8 cellular contexts compared by ENCODE assay signal in the genomic region with DNA sequence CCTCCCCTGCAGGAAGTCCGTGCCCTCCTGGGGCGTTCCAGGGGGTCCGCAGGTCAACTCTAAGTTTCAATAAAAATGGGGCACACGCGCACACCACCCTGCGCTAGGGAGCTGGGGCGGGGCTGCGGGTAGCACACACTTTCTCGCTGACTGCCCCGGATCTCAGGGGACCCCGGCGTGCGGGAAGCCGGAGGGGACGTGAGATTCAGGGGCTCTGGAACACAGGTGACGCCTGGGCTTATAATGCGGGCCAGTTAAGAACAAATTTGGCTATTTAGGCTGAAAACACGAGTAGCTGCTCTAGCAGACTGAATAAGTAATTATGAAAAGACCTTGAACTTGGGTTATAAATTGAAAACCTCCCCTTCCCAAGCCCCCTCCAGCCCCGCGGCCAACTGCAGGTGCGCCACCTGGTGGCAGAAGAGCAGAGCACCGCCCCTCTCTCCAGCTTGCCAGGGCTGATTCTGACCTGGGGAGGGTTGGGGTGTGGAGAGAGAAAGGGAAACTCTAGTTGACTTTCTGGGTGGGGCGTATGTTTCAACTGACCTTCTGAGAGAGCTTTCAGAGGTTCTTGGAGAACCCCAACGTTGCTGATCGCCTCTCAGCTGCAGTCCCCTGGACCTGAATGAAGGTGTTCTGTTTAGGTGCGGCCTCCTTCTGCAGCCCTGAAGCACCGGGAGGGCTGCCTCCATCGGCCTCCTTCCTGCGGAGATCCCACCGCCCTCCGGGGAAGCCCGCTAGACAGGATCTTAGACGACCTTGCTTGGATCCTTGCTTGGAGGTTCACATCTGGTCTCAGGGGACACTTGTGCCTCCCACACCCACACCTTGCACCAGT.
DNase-seq lines count a peak whose midpoint lies in the region; ATAC-seq and TF ChIP-seq lines count a peak whose summit lies in the region.

No MANE protein-coding gene starts in this region.

- no peaks in the 10 kb centered on the region for H4K20me1 ChIP-seq in PC-3 (ENCODE audit: low read length)

- 0 out of 2 replicates have a peak overlapping the region, but pooled peaks have one; percentile 2 for H2AFZ ChIP-seq in PC-3 (ENCODE audit: low read length)

- H3K36me3 ChIP-seq in PC-3 (ENCODE audit: low read depth, low read length) (no peaks in the 10 kb centered on the region), right atrium auricular region (peaks cover 8% of the 10 kb centered on the region)

- H3K4me1 ChIP-seq in PC-3 (ENCODE audit: insufficient read depth, low read length) (no peaks in the 10 kb centered on the region), right atrium auricular region (peaks cover 0 to 22% of the 10 kb centered on the region in 2 donors)

- DNase-seq in DMS 273 (lab: John Stamatoyannopoulos, UW; ENCODE audit: unreplicated experiment) = peak; percentile 75
- no peak for DNase-seq in DMS 273 treated with DMSO at 0.1 percent for 48 hours (lab: John Stamatoyannopoulos, UW)
- DNase-seq in PC-3 = peak; percentile 39
- DNase-seq in activated naive CD4-positive, alpha-beta T cell (lab: John Stamatoyannopoulos, UW) = peak; percentile 14 to 54 (median 41)
- DNase-seq in right atrium auricular region (ENCODE audit: low spot score) = no peak
- peak; percentile 21 to 31 for DNase-seq in stimulated activated CD4-positive, alpha-beta T cell treated with anti-CD3 and anti-CD28 coated beads, Interleukin-12 subunit alpha, Interleukin-12 subunit beta, amount 100 ng/mL, for 24 hours (ENCODE audit: low read depth in 2 of 2)
- no peak for DNase-seq in GOT3 (lab: John Stamatoyannopoulos, UW)

- TF ChIP-seq CTCF in PC-3 (conservative IDR thresholded peaks at IDR 0.05; ENCODE audit: low read depth, low read length) (peak; percentile 97), right atrium auricular region (IDR thresholded peaks at IDR 0.05) (peak; percentile 81 to 89)

- H3K9me2 ChIP-seq in PC-3 (replicated peaks; ENCODE audit: low read length) = no peaks in the 10 kb centered on the region

- H3K27ac ChIP-seq in PC-3 (ENCODE audit: low read length) = no peak overlapping the region
- no peak overlapping the region for H3K27ac ChIP-seq in right atrium auricular region

- peak; percentile 58 for ATAC-seq in HG03066 (IDR thresholded peaks at IDR 0.05; ENCODE audit: low read depth, unreplicated experiment)
- ATAC-seq in PC-3 = peak; percentile 81

- H3K9me3 ChIP-seq in PC-3 (ENCODE audit: low read length) (no peaks in the 10 kb centered on the region), right atrium auricular region (no peaks in the 10 kb centered on the region)

- POLR2A ChIA-PET in PC-3 (lab: Charles Lee; ENCODE audit: unreplicated experiment) = no interaction called here

- H3F3A ChIP-seq in PC-3 (ENCODE audit: low read length, unreplicated experiment) = no peaks in the 10 kb centered on the region

- H3K4me3 ChIP-seq in PC-3 (ENCODE audit: low read length) (no peak overlapping the region), right atrium auricular region (no peak overlapping the region)

- no peak overlapping the region for H3K4me2 ChIP-seq in PC-3 (ENCODE audit: low read length)

- intact Hi-C loops in PC-3 (cut with micrococcal nuclease) = no loop called here

- no peaks in the 10 kb centered on the region for H3K79me2 ChIP-seq in PC-3 (ENCODE audit: low read length)

- CTCF ChIA-PET in PC-3 (lab: Charles Lee) = interaction anchor here (0.6 kb wide), 1 partner anchor 340 kb away, joined by 3 read pairs; no protein-coding TSS in a partner anchor

- no TSS peak for BruUV-seq in PC-3 (replicated peaks; lab: Mats Ljungman, UMichigan)

- H3K27me3 ChIP-seq in PC-3 (ENCODE audit: low read length) = no peaks in the 10 kb centered on the region
- H3K27me3 ChIP-seq in right atrium auricular region = no peaks in the 10 kb centered on the region

- H3K9ac ChIP-seq in PC-3 (ENCODE audit: low read length) = no peak overlapping the region

Comparison
In these comparisons a context has a peak if more than half of its experiments do, and no peak if none do; other contexts are left out.
1. DNase-seq: peak in DMS 273 (single experiment), PC-3 (single experiment), activated naive CD4-positive, alpha-beta T cell (4 of 4) and stimulated activated CD4-positive, alpha-beta T cell treated with anti-CD3 and anti-CD28 coated beads, Interleukin-12 subunit alpha, Interleukin-12 subunit beta, amount 100 ng/mL, for 24 hours (2 of 2); none in DMS 273 treated with DMSO at 0.1 percent for 48 hours (single experiment), right atrium auricular region (single experiment) and GOT3 (single experiment).